ENCODE assay signal across 25 cellular contexts in genomic region chr7:132815130-132815529, GRCh38.
DNase-seq lines count a peak whose midpoint lies in the region; ATAC-seq and TF ChIP-seq lines count a peak whose summit lies in the region.
"Had no signal": no experiment of that assay in that cellular context is flagged by ENCODE, and none has a peak within 500 bp of the region (broad histone marks: within the 10 kb centered on the region; RNA-seq: fewer than 3 reads in every experiment).

No MANE protein-coding gene starts in this region.

- no peak overlapping the region for H2BK15ac ChIP-seq in mesendoderm (replicated peaks; ENCODE audit: low read depth)

- TF ChIP-seq CTCF in Calu3 (IDR thresholded peaks at IDR 0.05; ENCODE audit: unreplicated experiment) (no peak), upper lobe of left lung (IDR thresholded peaks at IDR 0.05) (no peak)

- no peak overlapping the region for H3K56ac ChIP-seq in mesendoderm (ENCODE audit: low read length)

- no peaks in the 10 kb centered on the region for H3K9me3 Mint-ChIP-seq in Calu3 (ENCODE audit: low read depth, unreplicated experiment)

- no TSS peak for BruUV-seq in Calu3 (replicated peaks; lab: Mats Ljungman, UMichigan)

- intact Hi-C loops in Calu3 (cut with micrococcal nuclease; ENCODE audit: unreplicated experiment) = no loop called here

- peak overlapping the region; percentile 86 for H3K27ac Mint-ChIP-seq in Calu3 (ENCODE audit: unreplicated experiment)
- H3K27ac Mint-ChIP-seq: CD4-positive, alpha-beta memory T cell; IgD-negative memory B cell had no signal

- no peak overlapping the region for H2BK5ac ChIP-seq in mesendoderm (ENCODE audit: low read length)

- H3K23ac ChIP-seq in mesendoderm (ENCODE audit: low read length) = no peak overlapping the region

- H3K4me1 ChIP-seq in HUES64 (ENCODE audit: insufficient read depth, low read length) (peaks cover 14% of the 10 kb centered on the region; the same call in 1 of the 2 replicates), mesendoderm (ENCODE audit: control insufficient read depth, low read depth, low read length) (peaks cover 7% of the 10 kb centered on the region), upper lobe of left lung (no peaks in the 10 kb centered on the region)

- H3K9me3 ChIP-seq in HUES64 (ENCODE audit: insufficient read depth, low read depth, low read length) = no peaks in the 10 kb centered on the region
- no peaks in the 10 kb centered on the region for H3K9me3 ChIP-seq in upper lobe of left lung
- H3K9me3 ChIP-seq: SK-N-SH had no signal

- peak overlapping the region; percentile 81 for H3K4ac ChIP-seq in mesendoderm (ENCODE audit: low read depth, low read length)

- no peak overlapping the region for H4K5ac ChIP-seq in mesendoderm (ENCODE audit: low read length)

- H3K4me3 Mint-ChIP-seq in Calu3 (ENCODE audit: low read depth, unreplicated experiment) = no peak overlapping the region
- H3K4me3 Mint-ChIP-seq: CD4-positive, alpha-beta memory T cell; IgD-negative memory B cell had no signal

- H2BK120ac ChIP-seq in mesendoderm (ENCODE audit: low read depth, low read length) = no peak overlapping the region

- DNase-seq in Calu3 (no peak), cerebellar cortex (ENCODE audit: low spot score) (peak; percentile 14), mesendoderm (no peak), islet precursor cell (no peak), upper lobe of left lung (no peak), iPS-NIHi11 (ENCODE audit: low spot score) (no peak)
- DNase-seq: AML-193; C1 segment of cervical spinal cord; CD4-positive, alpha-beta memory T cell; COR-L47; DMS 273 treated with DMSO at 0.1 percent for 48 hours; DMS79; GF-D8; NCI-H1092; NCI-H1417 treated with DMSO at 0.1 percent for 48 hours; NCI-H1694 treated with DMSO at 0.1 percent for 48 hours; NCI-H2081 treated with DMSO at 0.1 percent for 48 hours; NCI-H524 treated with DMSO at 0.1 percent for 48 hours; NCI-H774; SK-N-SH; SW 1271 had no signal

- H3K79me1 ChIP-seq in mesendoderm (ENCODE audit: low read length) = no peaks in the 10 kb centered on the region

- no peak overlapping the region for H4K8ac ChIP-seq in mesendoderm (ENCODE audit: low read depth, low read length)

- ATAC-seq in HG03571 (IDR thresholded peaks at IDR 0.05; ENCODE audit: unreplicated experiment) (no peak), upper lobe of left lung (ENCODE audit: low FRiP score in 2 of 2) (no peak)
- ATAC-seq: PC-3 had no signal

- H3K36me3 Mint-ChIP-seq in Calu3 (ENCODE audit: insufficient read depth, unreplicated experiment) = no peaks in the 10 kb centered on the region

- no peaks in the 10 kb centered on the region for H3K27me3 ChIP-seq in HUES64 (ENCODE audit: insufficient read depth, low read length)
- no peaks in the 10 kb centered on the region for H3K27me3 ChIP-seq in mesendoderm (ENCODE audit: insufficient read depth, low read length, poor library complexity)
- no peaks in the 10 kb centered on the region for H3K27me3 ChIP-seq in upper lobe of left lung

- H3K79me2 ChIP-seq in mesendoderm (ENCODE audit: control insufficient read depth, insufficient read depth, low read length) = no peaks in the 10 kb centered on the region

- CTCF ChIA-PET in Calu3 (lab: Charles Lee) = no interaction called here

- H3K9ac ChIP-seq in HUES64 (ENCODE audit: low read depth, low read length) (peak overlapping the region; percentile 23; the same call in 1 of the 2 replicates), mesendoderm (ENCODE audit: low read length) (no peak overlapping the region)
- H3K9ac ChIP-seq: SK-N-SH had no signal

- H3K4me3 ChIP-seq in HUES64 (ENCODE audit: low read length) (no peak overlapping the region), mesendoderm (ENCODE audit: low read length) (no peak overlapping the region), upper lobe of left lung (no peak overlapping the region)

- H3K27ac ChIP-seq in HUES64 (ENCODE audit: low read depth, low read length) (peak overlapping the region; percentile 46; the same call in 1 of the 2 replicates), mesendoderm (ENCODE audit: low read depth, low read length) (no peak overlapping the region), upper lobe of left lung (no peak overlapping the region)

- no peak overlapping the region for H2AK5ac ChIP-seq in mesendoderm (ENCODE audit: low read length)

- H3K18ac ChIP-seq in mesendoderm (ENCODE audit: low read length) = no peak overlapping the region

- no peak overlapping the region for H3K4me2 ChIP-seq in mesendoderm (ENCODE audit: low read length)

- H3K4me1 Mint-ChIP-seq in Calu3 (ENCODE audit: low read depth, unreplicated experiment) = peaks cover 15% of the 10 kb centered on the region
- H3K4me1 Mint-ChIP-seq: IgD-negative memory B cell had no signal

- no peaks in the 10 kb centered on the region for H3K36me3 ChIP-seq in HUES64 (ENCODE audit: insufficient read depth, low read length)
- no peaks in the 10 kb centered on the region for H3K36me3 ChIP-seq in mesendoderm (ENCODE audit: control insufficient read depth, insufficient read depth, low read length)
- no peaks in the 10 kb centered on the region for H3K36me3 ChIP-seq in upper lobe of left lung

- TF ChIP-seq EP300 in upper lobe of left lung (IDR thresholded peaks at IDR 0.05) = no peak

- no peaks in the 10 kb centered on the region for H3K27me3 Mint-ChIP-seq in Calu3 (ENCODE audit: unreplicated experiment)
- H3K27me3 Mint-ChIP-seq: CD4-positive, alpha-beta memory T cell; IgD-negative memory B cell had no signal

- TF ChIP-seq POLR2A in upper lobe of left lung (IDR thresholded peaks at IDR 0.05) = no peak
